ENCODE assay signal across 19 cellular contexts in genomic region chr14:74697543-74697942, GRCh38. TPM values are rescaled to one million over a fixed set of nuclear protein-coding genes. Genes with fewer than 3 reads are reported as not detected.
DNase-seq lines count a peak whose midpoint lies in the region; ATAC-seq and TF ChIP-seq lines count a peak whose summit lies in the region.
"Had no signal": no experiment of that assay in that cellular context is flagged by ENCODE, and none has a peak within 500 bp of the region (broad histone marks: within the 10 kb centered on the region; RNA-seq: fewer than 3 reads in every experiment).

No MANE protein-coding gene starts in this region.

- H3K4me3 Mint-ChIP-seq in activated T-cell treated with anti-CD3 and anti-CD28 coated beads, Interleukin-2, amount 50 U/mL, for 4 hours = no peak overlapping the region
- H3K4me3 Mint-ChIP-seq: activated naive CD4-positive, alpha-beta T cell treated with anti-CD3 and anti-CD28 coated beads, Interleukin-2, amount 50 U/mL, for 24 hours; IgD-negative memory B cell; type B pancreatic cell had no signal

- H3K27me3 Mint-ChIP-seq in activated T-cell treated with anti-CD3 and anti-CD28 coated beads, Interleukin-2, amount 50 U/mL, for 4 hours (ENCODE audit: low read depth) = no peaks in the 10 kb centered on the region
- H3K27me3 Mint-ChIP-seq: activated naive CD4-positive, alpha-beta T cell treated with anti-CD3 and anti-CD28 coated beads, Interleukin-2, amount 50 U/mL, for 24 hours; IgD-negative memory B cell; type B pancreatic cell had no signal

- H3K36me3 Mint-ChIP-seq in activated T-cell treated with anti-CD3 and anti-CD28 coated beads, Interleukin-2, amount 50 U/mL, for 4 hours (ENCODE audit: insufficient read depth) = peaks cover 21% of the 10 kb centered on the region

- DNase-seq in BJ (ENCODE audit: low read depth) (peak; percentile 47), LHCN-M2 (ENCODE audit: low read depth) (peak; percentile 96), fibroblast of gingiva (ENCODE audit: low read depth) (peak; percentile 52), non-pigmented ciliary epithelial cell (ENCODE audit: low read depth) (peak; percentile 77), NCI-H2107 treated with DMSO at 0.1 percent for 48 hours (lab: John Stamatoyannopoulos, UW; ENCODE audit: unreplicated experiment) (no peak), ecto neural progenitor cell (ENCODE audit: low spot score) (no peak)
- no peak for DNase-seq in activated T-cell treated with anti-CD3 and anti-CD28 coated beads, Interleukin-2, amount 50 U/mL, for 4 hours
- no peak for DNase-seq in activated CD4-positive, CD25-positive, alpha-beta regulatory T cell treated with anti-CD3 and anti-CD28 coated beads, Interleukin-2, amount 50 U/mL, for 72 hours
- DNase-seq: activated CD8-positive, alpha-beta memory T cell treated with anti-CD3 and anti-CD28 coated beads, Interleukin-2, amount 50 U/mL, for 48 hours; DND-41; left ventricle myocardium inferior; NCI-H1092; NCI-H2171 treated with DMSO at 0.1 percent for 48 hours; stimulated activated CD8-positive, alpha-beta memory T cell treated with anti-CD3 and anti-CD28 coated beads, Interleukin-4, amount 100 ng/mL, for 48 hours had no signal

- H3K4me3 ChIP-seq in BJ (ENCODE audit: low read depth, low read length) = no peak overlapping the region
- H3K4me3 ChIP-seq: HAP-1, hepatocyte, left ventricle myocardium inferior had no signal

- peaks cover under 1% of the 10 kb centered on the region for H3K9me3 Mint-ChIP-seq in activated T-cell treated with anti-CD3 and anti-CD28 coated beads, Interleukin-2, amount 50 U/mL, for 4 hours
- H3K9me3 Mint-ChIP-seq: activated naive CD4-positive, alpha-beta T cell treated with anti-CD3 and anti-CD28 coated beads, Interleukin-2, amount 50 U/mL, for 24 hours; type B pancreatic cell had no signal

- POLR2A ChIA-PET in BJ (lab: Charles Lee) = no interaction called here

- H3K36me3 ChIP-seq in BJ (ENCODE audit: control insufficient read depth, insufficient read depth, low read length) = no peaks in the 10 kb centered on the region
- H3K36me3 ChIP-seq: HAP-1 had no signal

- CTCF ChIA-PET in BJ (lab: Yijun Ruan, JAX) = interaction anchor here (0.6 to 1.4 kb wide), 3 partner anchors 19 to 141 kb away, joined by 3 to 9 read pairs (median 3); partner anchors contain the start of gene LTBP2

- ATAC-seq in activated T-cell treated with anti-CD3 and anti-CD28 coated beads, Interleukin-2, amount 50 U/mL, for 4 hours = no peak

- TF ChIP-seq CTCF in BJ (IDR thresholded peaks at IDR 0.05; ENCODE audit: insufficient read depth, low read depth, low read length) = no peak

- peaks cover 19% of the 10 kb centered on the region for H3K4me1 Mint-ChIP-seq in activated T-cell treated with anti-CD3 and anti-CD28 coated beads, Interleukin-2, amount 50 U/mL, for 4 hours (ENCODE audit: low read depth)

- H3K27me3 ChIP-seq in BJ (ENCODE audit: control insufficient read depth, insufficient read depth, low read length) = no peaks in the 10 kb centered on the region
- H3K27me3 ChIP-seq: hepatocyte had no signal

RNA-seq across cellular contexts. Expression of gene AREL1, which starts 15.3 kb away (rescaled TPM):
- 38.8 and 52.7 TPM in 2 replicates for polyA plus RNA-seq in BJ (2011; rRNA removed)
- 47.7 and 99.1 TPM in 2 replicates for polyA minus RNA-seq in BJ (2011; rRNA and poly(A)+ RNA removed)
- total RNA-seq in LHCN-M2 (2014; rRNA removed) = 32.9 and 38.2 TPM in 2 replicates
- polyA plus RNA-seq in LHCN-M2 (2012) = 17.8 TPM
- 10 to 100 TPM; 31.1 to 38.0 (median 32.5) TPM for total RNA-seq in activated T-cell treated with anti-CD3 and anti-CD28 coated beads, Interleukin-2, amount 50 U/mL, for 4 hours

RNA-seq across cellular contexts. Expression of gene FCF1, which starts 15.4 kb away (rescaled TPM):
- polyA plus RNA-seq in BJ (2011; rRNA removed) = 30.6 and 70.2 TPM in 2 replicates
- polyA minus RNA-seq in BJ (2011; rRNA and poly(A)+ RNA removed) = 19.3 and 21.0 TPM in 2 replicates
- 29.2 and 36.1 TPM in 2 replicates for total RNA-seq in LHCN-M2 (2014; rRNA removed)
- 37.8 TPM for polyA plus RNA-seq in LHCN-M2 (2012)
- 10 to 100 TPM; 87.9 to 93.6 (median 91.0) TPM for total RNA-seq in activated T-cell treated with anti-CD3 and anti-CD28 coated beads, Interleukin-2, amount 50 U/mL, for 4 hours

Comparison
In these comparisons a context has a peak if more than half of its experiments do, and no peak if none do; other contexts are left out.
1. DNase-seq: peak in BJ (single experiment), LHCN-M2 (single experiment), fibroblast of gingiva (single experiment) and non-pigmented ciliary epithelial cell (single experiment); none in activated T-cell treated with anti-CD3 and anti-CD28 coated beads, Interleukin-2, amount 50 U/mL, for 4 hours (single experiment), NCI-H2107 treated with DMSO at 0.1 percent for 48 hours (single experiment), activated CD4-positive, CD25-positive, alpha-beta regulatory T cell treated with anti-CD3 and anti-CD28 coated beads, Interleukin-2, amount 50 U/mL, for 72 hours (single experiment) and ecto neural progenitor cell (single experiment).